Comparison of ENCODE assay signal across 10 cellular contexts in genomic region chr10:99685232-99686041, GRCh38. TPM values are rescaled to one million over a fixed set of nuclear protein-coding genes. Genes with fewer than 3 reads are reported as not detected.
A peak's percentile ranks its signal among the peaks of the same experiment; 100 is the strongest.
DNase-seq lines count a peak whose midpoint lies in the region; ATAC-seq and TF ChIP-seq lines count a peak whose summit lies in the region.
"Had no signal": no experiment of that assay in that cellular context is flagged by ENCODE, and none has a peak within 500 bp of the region (broad histone marks: within the 10 kb centered on the region; RNA-seq: fewer than 3 reads in every experiment).

No MANE protein-coding gene starts in this region.

- no peaks in the 10 kb centered on the region for H3K27me3 Mint-ChIP-seq in activated naive CD8-positive, alpha-beta T cell treated with anti-CD3 and anti-CD28 coated beads for 36 hours
- H3K27me3 Mint-ChIP-seq: naive thymus-derived CD8-positive, alpha-beta T cell had no signal

- no peak overlapping the region for H3K27ac Mint-ChIP-seq in activated naive CD8-positive, alpha-beta T cell treated with anti-CD3 and anti-CD28 coated beads for 36 hours

- no peak overlapping the region for H3K4me2 ChIP-seq in PC-3 (ENCODE audit: low read length)

- H3K27me3 ChIP-seq in HL-60 (ENCODE audit: insufficient read depth, poor library complexity, severe bottlenecking) (no peaks in the 10 kb centered on the region), PC-3 (ENCODE audit: low read length) (no peaks in the 10 kb centered on the region)

- H3K4me1 ChIP-seq in PC-3 (ENCODE audit: insufficient read depth, low read length): peaks cover 17% of the 10 kb centered on the region

- H2AFZ ChIP-seq in PC-3 (ENCODE audit: low read length): no peak overlapping the region

- no peak overlapping the region for H3K4me3 Mint-ChIP-seq in activated naive CD8-positive, alpha-beta T cell treated with anti-CD3 and anti-CD28 coated beads for 36 hours
- H3K4me3 Mint-ChIP-seq: naive thymus-derived CD8-positive, alpha-beta T cell had no signal

- peaks cover 3% of the 10 kb centered on the region; the same call in 1 of the 2 replicates for H3K36me3 ChIP-seq in PC-3 (ENCODE audit: low read depth, low read length)

- H3K9me3 Mint-ChIP-seq in activated naive CD8-positive, alpha-beta T cell treated with anti-CD3 and anti-CD28 coated beads for 36 hours: no peaks in the 10 kb centered on the region
- H3K9me3 Mint-ChIP-seq: naive thymus-derived CD8-positive, alpha-beta T cell had no signal

- CTCF ChIA-PET in PC-3 (lab: Charles Lee): no interaction called here

- BruUV-seq in PC-3 (replicated peaks; lab: Mats Ljungman, UMichigan): no TSS peak

- H3K27ac ChIP-seq in HL-60 (replicated peaks) (peak overlapping the region; percentile 59), epithelial cell of prostate (peak overlapping the region; percentile 79), PC-3 (ENCODE audit: low read length) (no peak overlapping the region)

- intact Hi-C loops in PC-3 (cut with micrococcal nuclease): loop anchor here (10.0 kb wide), 1 partner anchor 251 kb away; the partner anchor contains the start of gene GOT1

- no peaks in the 10 kb centered on the region for H3K9me2 ChIP-seq in PC-3 (replicated peaks; ENCODE audit: low read length)

- H3K4me1 Mint-ChIP-seq in activated naive CD8-positive, alpha-beta T cell treated with anti-CD3 and anti-CD28 coated beads for 36 hours: no peaks in the 10 kb centered on the region

- no peaks in the 10 kb centered on the region for H3F3A ChIP-seq in PC-3 (ENCODE audit: low read length, unreplicated experiment)

- DNase-seq in Caki2 (ENCODE audit: low read depth) (peak; percentile 28), HL-60 (ENCODE audit: low read depth in 1 of 2, low spot score in 1 of 2) (peak; percentile 64 to 86), epithelial cell of prostate (ENCODE audit: low read depth, low spot score) (peak; percentile 86), PC-3 (no peak), NCI-H187 treated with DMSO at 0.1 percent for 48 hours (lab: John Stamatoyannopoulos, UW) (no peak)
- DNase-seq in activated naive CD8-positive, alpha-beta T cell treated with anti-CD3 and anti-CD28 coated beads for 36 hours: no peak
- DNase-seq: naive thymus-derived CD8-positive, alpha-beta T cell; NCI-H510A had no signal

- H4K20me1 ChIP-seq in PC-3 (ENCODE audit: low read length): no peaks in the 10 kb centered on the region

- no peaks in the 10 kb centered on the region for H3K9me3 ChIP-seq in PC-3 (ENCODE audit: low read length)

- H3K9ac ChIP-seq in PC-3 (ENCODE audit: low read length): no peak overlapping the region

- no peak overlapping the region for H3K4me3 ChIP-seq in HL-60 (replicated peaks; ENCODE audit: insufficient read depth, low read length)
- H3K4me3 ChIP-seq in PC-3 (ENCODE audit: low read length): no peak overlapping the region

- H3K79me2 ChIP-seq in PC-3 (ENCODE audit: low read length): no peaks in the 10 kb centered on the region

- POLR2A ChIA-PET in PC-3 (lab: Charles Lee; ENCODE audit: unreplicated experiment): no interaction called here

- in situ Hi-C loops in Caki2 (cut with HindIII; ENCODE audit: low pct_unique_long_range_greater_than_20kb, low sequenced_read_pairs): no loop called here

- peaks cover 6% of the 10 kb centered on the region for H3K36me3 Mint-ChIP-seq in activated naive CD8-positive, alpha-beta T cell treated with anti-CD3 and anti-CD28 coated beads for 36 hours

- ATAC-seq in GM21423 (IDR thresholded peaks at IDR 0.05; ENCODE audit: unreplicated experiment): peak; percentile 97
- no peak for ATAC-seq in PC-3
- ATAC-seq in HG03521 (IDR thresholded peaks at IDR 0.05; ENCODE audit: unreplicated experiment): no peak
- ATAC-seq: naive thymus-derived CD8-positive, alpha-beta T cell had no signal

- TF ChIP-seq CTCF in HL-60 (IDR thresholded peaks at IDR 0.05; ENCODE audit: insufficient read depth, low read length) (no peak), PC-3 (conservative IDR thresholded peaks at IDR 0.05; ENCODE audit: low read depth, low read length) (no peak)

RNA-seq across cellular contexts. Expression of gene ENTPD7, which starts 26.1 kb away (rescaled TPM):
- 41.6 and 44.5 TPM in 2 replicates for total RNA-seq in Caki2 (2014; rRNA removed; shearing (Covaris generic); ENCODE audit: low replicate concordance)
- 6.8 and 7.8 TPM in 2 replicates for total RNA-seq in PC-3 (2014; rRNA removed)
- total RNA-seq in activated naive CD8-positive, alpha-beta T cell treated with anti-CD3 and anti-CD28 coated beads for 36 hours: 1 to 10 TPM; 4.4 to 5.2 TPM

RNA-seq across cellular contexts. Expression of gene COX15, which starts 46.5 kb away (rescaled TPM):
- total RNA-seq in Caki2 (2014; rRNA removed; shearing (Covaris generic); ENCODE audit: low replicate concordance): 25.3 and 27.8 TPM in 2 replicates
- 16.6 and 24.6 TPM in 2 replicates for total RNA-seq in PC-3 (2014; rRNA removed)
- total RNA-seq in activated naive CD8-positive, alpha-beta T cell treated with anti-CD3 and anti-CD28 coated beads for 36 hours: 10 to 100 TPM; 39.2 to 42.0 TPM

RNA-seq across cellular contexts. Expression of gene CUTC, which starts 46.6 kb away (rescaled TPM):
- 13.4 and 21.3 TPM in 2 replicates for total RNA-seq in Caki2 (2014; rRNA removed; shearing (Covaris generic); ENCODE audit: low replicate concordance)
- total RNA-seq in PC-3 (2014; rRNA removed): 10.2 and 14.5 TPM in 2 replicates
- total RNA-seq in activated naive CD8-positive, alpha-beta T cell treated with anti-CD3 and anti-CD28 coated beads for 36 hours: 10 to 100 TPM; 36.1 to 38.1 TPM

Comparison
In these comparisons a context has a peak if more than half of its experiments do, and no peak if none do; other contexts are left out.
1. DNase-seq: peak in Caki2 (single experiment), HL-60 (2 of 2) and epithelial cell of prostate (single experiment); none in PC-3 (single experiment), NCI-H187 treated with DMSO at 0.1 percent for 48 hours (single experiment) and activated naive CD8-positive, alpha-beta T cell treated with anti-CD3 and anti-CD28 coated beads for 36 hours (single experiment).